Comparison of ENCODE assay signal across 26 cellular contexts in the genomic region with DNA sequence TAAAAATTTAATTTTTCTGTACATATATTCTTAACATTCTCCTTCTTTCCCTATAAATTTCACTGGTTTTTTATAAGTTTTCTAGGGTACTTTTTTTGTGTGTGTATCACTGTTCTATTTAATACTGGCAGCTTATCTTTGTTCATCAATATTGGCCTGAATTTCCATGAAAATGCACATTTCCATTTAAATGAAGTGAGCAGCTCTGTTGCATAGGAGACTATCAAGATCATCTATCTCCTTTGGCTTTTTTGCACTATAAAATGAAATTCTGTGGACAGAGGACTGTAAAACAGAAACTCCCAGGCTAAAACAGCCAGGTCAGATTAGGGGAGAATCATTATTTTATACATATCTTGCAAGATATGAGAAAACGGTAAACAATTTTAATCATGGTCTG.
"Had no signal": no experiment of that assay in that cellular context is flagged by ENCODE, and none has a peak within 500 bp of the region (broad histone marks: within the 10 kb centered on the region; RNA-seq: fewer than 3 reads in every experiment).

No MANE protein-coding gene starts in this region.

- ATAC-seq: stimulated activated effector memory CD8-positive, alpha-beta T cell treated with anti-CD3 and anti-CD28 coated beads, Interleukin-12 subunit alpha, Interleukin-12 subunit beta, amount 100 ng/mL, for 72 hours; stimulated activated memory B cell treated with anti-CD40 and anti-IgM and Interleukin-4, amounts not matched to agents 10 μg/mL and 1 μg/mL and 100 μg/mL, for 72 hours; stimulated activated naive B cell treated with anti-CD40 and anti-IgM and Interleukin-4, amounts not matched to agents 10 μg/mL and 1 μg/mL and 100 μg/mL, for 72 hours; stimulated activated naive CD8-positive, alpha-beta T cell treated with anti-CD3 and anti-CD28 coated beads, Interleukin-15, amount 100 ng/mL, for 72 hours; stimulated activated naive CD8-positive, alpha-beta T cell treated with anti-CD3 and anti-CD28 coated beads, Interleukin-15, Interleukin-2, amounts not matched to agents 100 U/mL and 50 U/mL, for 24 hours; upper lobe of right lung had no signal

- H3K9me3 ChIP-seq: stomach, suprapubic skin, testis, thoracic aorta, thyroid gland, tibial artery, tibial nerve, transverse colon, upper lobe of left lung, upper lobe of right lung, uterus, vagina had no signal

- DNase-seq: stimulated activated CD4-positive, alpha-beta T cell treated with anti-CD3 and anti-CD28 coated beads, Interleukin-2, amount 100 ng/mL, for 48 hours; stimulated activated CD4-positive, alpha-beta T cell treated with anti-CD3 and anti-CD28 coated beads, Interleukin-4, amount 100 ng/mL, for 1 hour; stimulated activated CD4-positive, alpha-beta T cell treated with anti-CD3 and anti-CD28 coated beads, Interleukin-4, amount 100 ng/mL, for 24 hours; stimulated activated CD4-positive, alpha-beta T cell treated with anti-CD3 and anti-CD28 coated beads, Interleukin-4, amount 100 ng/mL, for 4 hours; stimulated activated CD8-positive, alpha-beta memory T cell treated with anti-CD3 and anti-CD28 coated beads, Interleukin-4, amount 100 ng/mL, for 48 hours; stimulated activated naive B cell treated with anti-CD40 and anti-IgM and Interleukin-4, amounts not matched to agents 10 μg/mL and 1 μg/mL and 100 μg/mL, for 72 hours; stimulated activated naive CD4-positive, alpha-beta T cell; stimulated activated naive CD4-positive, alpha-beta T cell treated with Interleukin-2 at 50 U/mL for 16 hours; stimulated activated naive CD8-positive, alpha-beta T cell treated with anti-CD3 and anti-CD28 coated beads, Interleukin-15, amount 100 ng/mL, for 72 hours; stimulated activated naive CD8-positive, alpha-beta T cell treated with anti-CD3 and anti-CD28 coated beads, Interleukin-15, Interleukin-2, amounts not matched to agents 100 U/mL and 50 U/mL, for 24 hours; stomach; substantia nigra; testis; thyroid gland; tibial artery; transverse colon; trophoblast cell; upper lobe of left lung; upper lobe of right lung; uterus had no signal

- H3K27me3 ChIP-seq: stomach, suprapubic skin, testis, thyroid gland, tibial artery, tibial nerve, transverse colon, upper lobe of left lung, upper lobe of right lung, uterus, vagina had no signal

- H3K4me3 ChIP-seq: stomach, suprapubic skin, testis, thoracic aorta, thyroid gland, tibial artery, tibial nerve, transverse colon, upper lobe of left lung, upper lobe of right lung, uterus, vagina had no signal

- H3K27ac ChIP-seq: stomach, suprapubic skin, testis, thoracic aorta, thyroid gland, tibial artery, tibial nerve, transverse colon, upper lobe of left lung, upper lobe of right lung, uterus, vagina had no signal

- H3K4me1 ChIP-seq: stomach, suprapubic skin, testis, thyroid gland, tibial artery, tibial nerve, transverse colon, upper lobe of left lung, upper lobe of right lung, uterus, vagina had no signal

- H3K36me3 ChIP-seq: stomach, suprapubic skin, thoracic aorta, thyroid gland, tibial artery, tibial nerve, transverse colon, upper lobe of left lung, upper lobe of right lung, uterus, vagina had no signal
